In genomic region chr1:85153149-85153891, GRCh38 we compare ENCODE assay signal across 15 cellular contexts. TPM values are rescaled to one million over a fixed set of nuclear protein-coding genes. Genes with fewer than 3 reads are reported as not detected.
DNase-seq lines count a peak whose midpoint lies in the region; ATAC-seq and TF ChIP-seq lines count a peak whose summit lies in the region.
"Had no signal": no experiment of that assay in that cellular context is flagged by ENCODE, and none has a peak within 500 bp of the region (broad histone marks: within the 10 kb centered on the region; RNA-seq: fewer than 3 reads in every experiment).

No MANE protein-coding gene starts in this region.

- H4K20me1 ChIP-seq in GM23248 (ENCODE audit: insufficient read depth): no peaks in the 10 kb centered on the region

- peaks cover 10% of the 10 kb centered on the region; the same call in 1 of the 2 replicates for H3F3A ChIP-seq in GM23248 (ENCODE audit: insufficient read depth)

- no peaks in the 10 kb centered on the region for H3K9me3 ChIP-seq in GM23248 (ENCODE audit: low read depth)

- WGBS in GM23248 (ENCODE audit: low coverage in 1 of 2, low lambda C conversion rate in 2 of 2, missing lambda C conversion rate in 2 of 2), 2 experiments: 63 to 64% methylated on average over 4 of the region's 4 CpGs

- H3K79me2 ChIP-seq in GM23248 (ENCODE audit: insufficient read depth): no peaks in the 10 kb centered on the region

- no peaks in the 10 kb centered on the region for H3K9me3 Mint-ChIP-seq in activated CD8-positive, alpha-beta T cell treated with anti-CD3 and anti-CD28 coated beads for 36 hours
- H3K9me3 Mint-ChIP-seq: activated naive CD4-positive, alpha-beta T cell treated with anti-CD3 and anti-CD28 coated beads, Interleukin-2, amount 50 U/mL, for 72 hours had no signal

- ATAC-seq in GM18858 (IDR thresholded peaks at IDR 0.05; ENCODE audit: unreplicated experiment): peak; percentile 37
- ATAC-seq in GM19468 (IDR thresholded peaks at IDR 0.05; ENCODE audit: extremely low read depth, unreplicated experiment): peak; percentile 44
- ATAC-seq in HG02981 (IDR thresholded peaks at IDR 0.05; ENCODE audit: unreplicated experiment): peak; percentile 62
- ATAC-seq in activated CD8-positive, alpha-beta T cell treated with anti-CD3 and anti-CD28 coated beads for 36 hours: peak; percentile 43
- no peak for ATAC-seq in GM19397 (IDR thresholded peaks at IDR 0.05; ENCODE audit: unreplicated experiment)
- ATAC-seq in HG02938 (IDR thresholded peaks at IDR 0.05; ENCODE audit: unreplicated experiment): no peak
- ATAC-seq: right cardiac atrium had no signal

- no peak for TF ChIP-seq CTCF in activated CD8-positive, alpha-beta T cell treated with anti-CD3 and anti-CD28 coated beads for 36 hours (IDR thresholded peaks at IDR 0.05)

- H3K27ac Mint-ChIP-seq in activated CD8-positive, alpha-beta T cell treated with anti-CD3 and anti-CD28 coated beads for 36 hours: no peak overlapping the region
- H3K27ac Mint-ChIP-seq: activated naive CD4-positive, alpha-beta T cell treated with anti-CD3 and anti-CD28 coated beads, Interleukin-2, amount 50 U/mL, for 72 hours had no signal

- H3K9ac ChIP-seq in GM23248: no peak overlapping the region

- no peaks in the 10 kb centered on the region for H3K27me3 Mint-ChIP-seq in activated CD8-positive, alpha-beta T cell treated with anti-CD3 and anti-CD28 coated beads for 36 hours

- H3K4me3 ChIP-seq in GM23248: no peak overlapping the region

- intact Hi-C loops in activated CD8-positive, alpha-beta T cell treated with anti-CD3 and anti-CD28 coated beads for 36 hours (cut with micrococcal nuclease): no loop called here

- H3K36me3 Mint-ChIP-seq in activated CD8-positive, alpha-beta T cell treated with anti-CD3 and anti-CD28 coated beads for 36 hours (ENCODE audit: low read depth): no peaks in the 10 kb centered on the region
- H3K36me3 Mint-ChIP-seq: activated naive CD4-positive, alpha-beta T cell treated with anti-CD3 and anti-CD28 coated beads, Interleukin-2, amount 50 U/mL, for 72 hours had no signal

- POLR2A ChIA-PET in activated CD8-positive, alpha-beta T cell treated with anti-CD3 and anti-CD28 coated beads for 36 hours (lab: Charles Lee): interaction anchor here (0.6 to 1.0 kb wide), 2 partner anchors 49 to 1351 kb away, joined by 3 read pairs; no protein-coding TSS in a partner anchor

- peaks cover 31% of the 10 kb centered on the region for H3K4me1 ChIP-seq in GM23248 (ENCODE audit: insufficient read depth)

- H3K9me2 ChIP-seq in GM23248 (ENCODE audit: insufficient read depth): no peaks in the 10 kb centered on the region

- H3K36me3 ChIP-seq in GM23248 (ENCODE audit: low read depth): no peaks in the 10 kb centered on the region

- H2AFZ ChIP-seq in GM23248: no peak overlapping the region

- no peak for DNase-seq in activated CD8-positive, alpha-beta T cell treated with anti-CD3 and anti-CD28 coated beads for 36 hours
- DNase-seq in activated gamma-delta T cell (lab: John Stamatoyannopoulos, UW): no peak
- no peak for DNase-seq in GM23248
- DNase-seq: activated CD4-positive, alpha-beta T cell treated with anti-CD3 and anti-CD28 coated beads, Interleukin-2, amount 50 U/mL, for 48 hours; Calu3; NCI-H1436 treated with DMSO at 0.1 percent for 48 hours; NK-92 treated with Interleukin-12 subunit alpha and Interleukin-12 subunit beta, amount 100 ng/mL, for 24 hours; right cardiac atrium; SW 1271 had no signal

- H3K4me3 Mint-ChIP-seq in activated CD8-positive, alpha-beta T cell treated with anti-CD3 and anti-CD28 coated beads for 36 hours: no peak overlapping the region

- in situ Hi-C loops in GM23248 (cut with MboI): no loop called here

- H3K4me2 ChIP-seq in GM23248 (ENCODE audit: unreplicated experiment): no peak overlapping the region

- H3K27me3 ChIP-seq in GM23248 (replicated peaks; ENCODE audit: insufficient read depth): no peaks in the 10 kb centered on the region

- no peak overlapping the region for H3K27ac ChIP-seq in GM23248

- CTCF ChIA-PET in activated CD8-positive, alpha-beta T cell treated with anti-CD3 and anti-CD28 coated beads for 36 hours (lab: Charles Lee): interaction anchor here (1.7 to 2.0 kb wide), 2 partner anchors 101 to 208 kb away, joined by 5 to 6 read pairs; no protein-coding TSS in a partner anchor

- H3K4me1 Mint-ChIP-seq in activated CD8-positive, alpha-beta T cell treated with anti-CD3 and anti-CD28 coated beads for 36 hours (ENCODE audit: low read depth): peaks cover 21% of the 10 kb centered on the region

RNA-seq across cellular contexts. Expression of gene SYDE2, which starts 47.5 kb away (rescaled TPM):
- 1 to 10 TPM; 4.8 to 5.2 TPM for total RNA-seq in activated CD8-positive, alpha-beta T cell treated with anti-CD3 and anti-CD28 coated beads for 36 hours
- 4.8 and 6.7 TPM in 2 replicates for total RNA-seq in GM23248 (2014; rRNA removed; shearing (Covaris generic))
- 1.4 TPM in 2 replicates for polyA plus RNA-seq in GM23248 (2016; fragmentation: Nextera tagmentation; extraction: Ambion mirVana)

Comparison
In these comparisons a context has a peak if more than half of its experiments do, and no peak if none do; other contexts are left out.
1. ATAC-seq: peak in GM18858 (single experiment), GM19468 (single experiment), HG02981 (single experiment) and activated CD8-positive, alpha-beta T cell treated with anti-CD3 and anti-CD28 coated beads for 36 hours (single experiment); none in GM19397 (single experiment) and HG02938 (single experiment).